ENCODE assay signal across 8 cellular contexts in the genomic region with DNA sequence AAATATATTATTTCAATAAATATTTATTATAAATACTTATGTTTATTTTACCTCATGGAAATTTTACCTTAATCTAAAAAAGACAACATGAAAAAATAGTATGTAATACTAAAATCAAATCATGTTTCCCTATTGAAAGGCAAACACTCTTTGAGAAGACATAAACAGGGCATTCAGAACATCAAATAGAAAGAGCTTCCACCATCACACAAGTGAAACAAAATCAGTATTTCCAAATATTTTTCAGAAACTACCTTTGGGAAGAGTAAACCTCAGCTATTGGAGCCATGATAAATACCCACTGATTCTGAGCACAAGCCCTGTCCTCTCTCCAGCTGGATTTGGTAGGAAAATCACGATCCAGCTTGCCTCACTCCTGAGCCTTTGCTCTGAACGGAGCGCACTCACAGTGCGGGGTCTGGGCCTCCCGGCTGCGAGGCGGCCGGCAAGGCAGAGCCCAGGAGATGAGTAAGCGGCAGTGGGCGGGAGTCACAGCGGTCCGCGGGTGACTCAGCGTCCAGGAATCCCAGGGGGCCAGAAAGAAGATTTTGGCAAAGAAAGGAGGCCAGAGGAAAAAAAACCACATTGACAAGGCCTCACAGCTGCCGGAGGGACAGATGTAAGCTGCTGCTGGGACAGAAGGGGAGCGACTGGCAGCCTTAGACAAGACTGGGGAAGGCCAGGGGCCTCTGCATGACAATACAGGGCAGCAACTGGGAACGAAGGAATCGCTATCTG. TPM values are rescaled to one million over a fixed set of nuclear protein-coding genes. Genes with fewer than 3 reads are reported as not detected.
A peak's percentile ranks its signal among the peaks of the same experiment; 100 is the strongest.
DNase-seq lines count a peak whose midpoint lies in the region; ATAC-seq lines count a peak whose summit lies in the region.

No MANE protein-coding gene starts in this region.

- peak overlapping the region; percentile 35 for H2AFZ ChIP-seq in trophoblast cell (ENCODE audit: insufficient read depth, low read length, poor library complexity)

- no peak overlapping the region for H3K18ac ChIP-seq in trophoblast cell (ENCODE audit: low read length)

- no peaks in the 10 kb centered on the region for H3K9me3 ChIP-seq in trophoblast cell (ENCODE audit: insufficient read depth, low read depth, low read length)

- peak overlapping the region; percentile 74 for H2BK120ac ChIP-seq in trophoblast cell (ENCODE audit: insufficient read depth, low read length, poor library complexity)

- H3K27ac ChIP-seq in trophoblast cell (ENCODE audit: low read depth, low read length): peak overlapping the region; percentile 84

- peak overlapping the region; percentile 50 for H3K4me2 ChIP-seq in trophoblast cell (ENCODE audit: low read length)

- no peak overlapping the region for H3K14ac ChIP-seq in trophoblast cell (ENCODE audit: low read length)

- peaks cover 2 to 7% of the 10 kb centered on the region in 2 experiments for H3K4me1 ChIP-seq in trophoblast cell (ENCODE audit: control insufficient read depth in 1 of 2, insufficient read depth in 2 of 2, low read length in 2 of 2)

- no peak overlapping the region for H3K9ac ChIP-seq in trophoblast cell (ENCODE audit: low read length)

- H3K79me1 ChIP-seq in trophoblast cell (ENCODE audit: low read length): peaks cover 5% of the 10 kb centered on the region

- H2BK12ac ChIP-seq in trophoblast cell (ENCODE audit: low read length): peak overlapping the region; percentile 68

- peak overlapping the region; percentile 60 for H2BK5ac ChIP-seq in trophoblast cell (ENCODE audit: low read depth, low read length, poor library complexity)

- peak overlapping the region; percentile 67 for H4K8ac ChIP-seq in trophoblast cell (ENCODE audit: low read depth, low read length)

- no peak overlapping the region for H3K23ac ChIP-seq in trophoblast cell (ENCODE audit: low read length)

- intact Hi-C loops in left ventricle myocardium superior (cut with micrococcal nuclease): no loop called here

- H3K4ac ChIP-seq in trophoblast cell (ENCODE audit: low read depth, low read length): no peak overlapping the region

- H4K91ac ChIP-seq in trophoblast cell (ENCODE audit: low read depth, low read length): no peak overlapping the region

- H3K36me3 ChIP-seq in trophoblast cell (ENCODE audit: control insufficient read depth in 1 of 2, insufficient read depth in 2 of 2, low read length in 2 of 2): no peaks in the 10 kb centered on the region

- DNase-seq in activated T-cell treated with anti-CD3 and anti-CD28 coated beads for 48 hours (ENCODE audit: low read depth) (peak; percentile 56), activated T-cell treated with anti-CD3 and anti-CD28 coated beads for 4 hours (no peak), NCI-H2227 treated with DMSO at 0.1 percent for 48 hours (lab: John Stamatoyannopoulos, UW) (peak; percentile 53), amniotic epithelial cell (ENCODE audit: low read depth) (peak; percentile 90), left ventricle myocardium superior (peak; percentile 91), trophoblast cell (peak; percentile 87 to 90), activated gamma-delta T cell treated with Interleukin-2 at 50 U/mL for 16 hours (no peak)

- no peak overlapping the region for H3K4me3 ChIP-seq in trophoblast cell (ENCODE audit: low read depth, low read length)

- peak overlapping the region; percentile 10 for H4K12ac ChIP-seq in trophoblast cell (ENCODE audit: low read depth, low read length)

- H2AK5ac ChIP-seq in trophoblast cell (ENCODE audit: low read length): no peak overlapping the region

- no peaks in the 10 kb centered on the region for H3K27me3 ChIP-seq in trophoblast cell (ENCODE audit: insufficient read depth, low read length)

- no peaks in the 10 kb centered on the region for H3K79me2 ChIP-seq in trophoblast cell (ENCODE audit: control insufficient read depth, insufficient read depth, low read length, poor library complexity)

- ATAC-seq in HG02642 (IDR thresholded peaks at IDR 0.05; ENCODE audit: poor library complexity, unreplicated experiment) (peak; percentile 98), left ventricle myocardium superior (peak; percentile 100)

- WGBS in trophoblast cell (ENCODE audit: extremely low coverage, insufficient coverage, insufficient read length): no CpG with 5 or more reads among the region's 18 CpGs

RNA-seq across cellular contexts. Expression of a gene that starts 14.7 kb away (rescaled TPM):
- 117 TPM for total RNA-seq in left ventricle myocardium superior
- polyA plus RNA-seq in trophoblast cell (2013): 470 and 474 TPM in 2 replicates

RNA-seq across cellular contexts. Expression of a gene that starts 53.5 kb away (rescaled TPM):
- total RNA-seq in left ventricle myocardium superior: not detected
- 0.40 and 0.63 TPM in 2 replicates for polyA plus RNA-seq in trophoblast cell (2013)

Comparison
In these comparisons a context has a peak if more than half of its experiments do, and no peak if none do; other contexts are left out.
1. DNase-seq: peak in activated T-cell treated with anti-CD3 and anti-CD28 coated beads for 48 hours (single experiment), NCI-H2227 treated with DMSO at 0.1 percent for 48 hours (single experiment), amniotic epithelial cell (single experiment), left ventricle myocardium superior (single experiment) and trophoblast cell (2 of 2); none in activated T-cell treated with anti-CD3 and anti-CD28 coated beads for 4 hours (single experiment) and activated gamma-delta T cell treated with Interleukin-2 at 50 U/mL for 16 hours (single experiment).